Comparison of ENCODE assay signal across 8 cellular contexts in genomic region chr7:87475359-87476178, GRCh38. TPM values are rescaled to one million over a fixed set of nuclear protein-coding genes. Genes with fewer than 3 reads are reported as not detected.
DNase-seq lines count a peak whose midpoint lies in the region; ATAC-seq and TF ChIP-seq lines count a peak whose summit lies in the region.

Gene ABCB4, minus strand, starts transcription at chr7:87475680. Its CDS starts 215 bp downstream, at chr7:87475465.

- H3K9ac ChIP-seq in PC-3 (ENCODE audit: low read length), result no peak within 1 kb of the TSS

- H3K4me3 Mint-ChIP-seq in osteocyte (ENCODE audit: unreplicated experiment), result peak within 1 kb of the TSS; percentile 42

- H4K20me1 ChIP-seq in PC-3 (ENCODE audit: low read length), result no peaks in the 10 kb centered on the region

- peak within 1 kb of the TSS; percentile 38 for H3K4me2 ChIP-seq in PC-3 (ENCODE audit: low read length)

- peaks cover 19% of the 10 kb centered on the region for H3K27me3 ChIP-seq in PC-3 (ENCODE audit: low read length)

- no peak for DNase-seq in PC-3
- no peak for DNase-seq in fibroblast of the aortic adventitia (ENCODE audit: low read depth)
- DNase-seq in osteocyte (ENCODE audit: extremely low spot score, unreplicated experiment), result no peak
- no peak for DNase-seq in Ammon's horn (ENCODE audit: low spot score)
- no peak for DNase-seq in middle frontal gyrus (ENCODE audit: extremely low spot score, low spot score)

- H3K4me1 Mint-ChIP-seq in osteocyte (ENCODE audit: unreplicated experiment), result peaks cover 8% of the 10 kb centered on the region

- TF ChIP-seq CTCF in PC-3 (conservative IDR thresholded peaks at IDR 0.05; ENCODE audit: low read depth, low read length) (no peak), fibroblast of the aortic adventitia (IDR thresholded peaks at IDR 0.05; ENCODE audit: insufficient read depth, low read length) (no peak), osteocyte (IDR thresholded peaks at IDR 0.05) (no peak)

- no peaks in the 10 kb centered on the region for H3F3A ChIP-seq in PC-3 (ENCODE audit: low read length, unreplicated experiment)

- no peak within 1 kb of the TSS for H3K4me3 ChIP-seq in PC-3 (ENCODE audit: low read length)
- H3K4me3 ChIP-seq in fibroblast of the aortic adventitia (ENCODE audit: low read depth, low read length), result peak within 1 kb of the TSS; percentile 29

- no peak within 1 kb of the TSS for H3K27ac Mint-ChIP-seq in osteocyte (ENCODE audit: unreplicated experiment)

- CTCF ChIA-PET in PC-3 (lab: Charles Lee), result no interaction called here

- intact Hi-C loops in PC-3 (cut with micrococcal nuclease), result no loop called here

- no peaks in the 10 kb centered on the region for H3K9me3 Mint-ChIP-seq in osteocyte (ENCODE audit: unreplicated experiment)

- no TSS peak for BruUV-seq in PC-3 (replicated peaks; lab: Mats Ljungman, UMichigan)

- H3K9me2 ChIP-seq in PC-3 (replicated peaks; ENCODE audit: low read length), result no peaks in the 10 kb centered on the region

- no peak within 1 kb of the TSS for H3K27ac ChIP-seq in PC-3 (ENCODE audit: low read length)

- H3K4me1 ChIP-seq in PC-3 (ENCODE audit: insufficient read depth, low read length), result peaks cover 12% of the 10 kb centered on the region

- no peak within 1 kb of the TSS for H2AFZ ChIP-seq in PC-3 (ENCODE audit: low read length)

- POLR2A ChIA-PET in PC-3 (lab: Charles Lee; ENCODE audit: unreplicated experiment), result no interaction called here

- no peaks in the 10 kb centered on the region for H3K36me3 ChIP-seq in PC-3 (ENCODE audit: low read depth, low read length)

- ATAC-seq in GM18498 (IDR thresholded peaks at IDR 0.05; ENCODE audit: unreplicated experiment), result peak; percentile 38
- peak; percentile 17 for ATAC-seq in GM21717 (IDR thresholded peaks at IDR 0.05; ENCODE audit: unreplicated experiment)
- no peak for ATAC-seq in PC-3
- no peak for ATAC-seq in GM21576 (IDR thresholded peaks at IDR 0.05; ENCODE audit: unreplicated experiment)

- H3K79me2 ChIP-seq in PC-3 (ENCODE audit: low read length), result no peaks in the 10 kb centered on the region

- peaks cover 43% of the 10 kb centered on the region for H3K27me3 Mint-ChIP-seq in osteocyte (ENCODE audit: unreplicated experiment)

- H3K36me3 Mint-ChIP-seq in osteocyte (ENCODE audit: unreplicated experiment), result no peaks in the 10 kb centered on the region

- no peaks in the 10 kb centered on the region for H3K9me3 ChIP-seq in PC-3 (ENCODE audit: low read length)

RNA-seq across cellular contexts. Expression of gene ABCB4, which starts in this region (rescaled TPM):
- total RNA-seq in PC-3 (2014; rRNA removed) (not detected in 2 replicates), fibroblast of the aortic adventitia (ENCODE audit: low replicate concordance) (0.81 TPM in 1 of 2 replicates, not detected in the other), osteocyte (not detected in 2 replicates)

Comparison
In these comparisons a context has a peak if more than half of its experiments do, and no peak if none do; other contexts are left out.
1. ATAC-seq: peak in GM18498 (single experiment) and GM21717 (single experiment); none in PC-3 (single experiment) and GM21576 (single experiment).